ENCODE assay signal across 18 cellular contexts in genomic region chr4:168484626-168485025, GRCh38. TPM values are rescaled to one million over a fixed set of nuclear protein-coding genes. Genes with fewer than 3 reads are reported as not detected.
DNase-seq lines count a peak whose midpoint lies in the region; ATAC-seq, FAIRE-seq and TF ChIP-seq lines count a peak whose summit lies in the region.
"Had no signal": no experiment of that assay in that cellular context is flagged by ENCODE, and none has a peak within 500 bp of the region (broad histone marks: within the 10 kb centered on the region; RNA-seq: fewer than 3 reads in every experiment).

No MANE protein-coding gene starts in this region.

- POLR2A ChIA-PET in HCT116 (lab: Charles Lee) = no interaction called here

- peak overlapping the region; percentile 97; the same call in 1 of the 2 replicates for H3K27ac ChIP-seq in HCT116 (ENCODE audit: low read depth, low read length)
- no peak overlapping the region for H3K27ac ChIP-seq in keratinocyte (ENCODE audit: control insufficient read depth, insufficient read depth, low read length)
- H3K27ac ChIP-seq in transverse colon = no peak overlapping the region
- H3K27ac ChIP-seq: SJCRH30, WERI-Rb-1 had no signal

- H3K9ac ChIP-seq in HCT116 (ENCODE audit: low read length) (peak overlapping the region; percentile 44), keratinocyte (ENCODE audit: control insufficient read depth, extremely low read depth, insufficient read depth, low read length) (no peak overlapping the region)

- H2AFZ ChIP-seq in HCT116 (ENCODE audit: low read depth, low read length, poor library complexity, severe bottlenecking) (no peak overlapping the region), keratinocyte (ENCODE audit: control insufficient read depth, low read length) (no peak overlapping the region)

- H3K27me3 ChIP-seq in HCT116 (ENCODE audit: insufficient read depth, low read length) (no peaks in the 10 kb centered on the region), keratinocyte (ENCODE audit: control insufficient read depth, extremely low read depth, insufficient read depth, low read length) (no peaks in the 10 kb centered on the region), transverse colon (no peaks in the 10 kb centered on the region)
- H3K27me3 ChIP-seq: SJCRH30 had no signal

- FAIRE-seq in keratinocyte (lab: Jason Lieb, UNC) = peak; percentile 75
- no peak for FAIRE-seq in D721Med (lab: Jason Lieb, UNC)
- FAIRE-seq: endometrium, GM12878, GM19239 had no signal

- TF ChIP-seq POLR2A in HCT116 (IDR thresholded peaks at IDR 0.05; ENCODE audit: borderline replicate concordance, extremely low read depth, insufficient read depth, insufficient read length) (no peak), transverse colon (IDR thresholded peaks at IDR 0.05) (no peak)

- H3K79me2 ChIP-seq in HCT116 (ENCODE audit: insufficient read depth, low read length) (peaks cover 13% of the 10 kb centered on the region), keratinocyte (ENCODE audit: control insufficient read depth, insufficient read depth, low read length) (peaks cover 3% of the 10 kb centered on the region)

- CTCF ChIA-PET in HCT116 (lab: Charles Lee) = interaction anchor here (1.1 kb wide), 1 partner anchor 525 kb away, joined by 4 read pairs; the partner anchor contains the start of gene CBR4

- peaks cover 79 to 99% of the 10 kb centered on the region in 2 experiments for H3K4me1 ChIP-seq in HCT116 (ENCODE audit: control insufficient read depth in 1 of 2, insufficient read depth in 2 of 2, low read length in 2 of 2)
- H3K4me1 ChIP-seq in keratinocyte (ENCODE audit: control insufficient read depth, extremely low read depth, insufficient read depth, low read length) = peaks cover 50% of the 10 kb centered on the region
- peaks cover 0 to 10% (median 1%) of the 10 kb centered on the region in 4 donors for H3K4me1 ChIP-seq in transverse colon

- no peak for TF ChIP-seq EP300 in transverse colon (IDR thresholded peaks at IDR 0.05; ENCODE audit: low read depth)

- peak overlapping the region; percentile 38 for H3K4me2 ChIP-seq in HCT116 (ENCODE audit: low read length)
- no peak overlapping the region for H3K4me2 ChIP-seq in keratinocyte (ENCODE audit: control insufficient read depth, extremely low read depth, insufficient read depth, low read depth, low read length)

- TF ChIP-seq RAD21 in HCT116 (IDR thresholded peaks at IDR 0.05; ENCODE audit: low read depth) = no peak

- no peak for TF ChIP-seq CTCF in AG09319 (IDR thresholded peaks at IDR 0.05; ENCODE audit: low read depth, low read length)
- TF ChIP-seq CTCF in HCT116 (IDR thresholded peaks at IDR 0.05 in 2 of 3, conservative IDR thresholded peaks at IDR 0.05 in 1 of 3; ENCODE audit: borderline replicate concordance in 1 of 3, insufficient read depth in 1 of 3, low read depth in 2 of 3, low read length in 2 of 3) = no peak
- TF ChIP-seq CTCF in keratinocyte (optimal IDR thresholded peaks at IDR 0.05 in 1 of 3, IDR thresholded peaks at IDR 0.05 in 1 of 3, conservative IDR thresholded peaks at IDR 0.05 in 1 of 3; ENCODE audit: extremely low read depth in 1 of 3, insufficient read depth in 2 of 3, low read length in 3 of 3) = no peak
- TF ChIP-seq CTCF in D721Med (IDR thresholded peaks at IDR 0.05; ENCODE audit: insufficient read depth, missing control alignments) = no peak
- TF ChIP-seq CTCF in transverse colon (IDR thresholded peaks at IDR 0.05) = no peak

- in situ Hi-C loops in transverse colon (cut with MboI; ENCODE audit: low pct_ligation_motif_present in 1 of 4, low pct_unique_long_range_greater_than_20kb in 1 of 4, low sequenced_read_pairs in 3 of 4) = loop anchor here in 1 of 4 donors (25.0 kb wide), 1 partner anchor 172 kb away; the partner anchor contains the start of gene DDX60

- H4K20me1 ChIP-seq in HCT116 (ENCODE audit: insufficient read depth) (no peaks in the 10 kb centered on the region), keratinocyte (ENCODE audit: control insufficient read depth, extremely low read depth, insufficient read depth, low read length) (no peaks in the 10 kb centered on the region)

- no TSS peak for BruUV-seq in HCT116 (replicated peaks; lab: Mats Ljungman, UMichigan)

- no peaks in the 10 kb centered on the region for H3K9me2 ChIP-seq in HCT116 (ENCODE audit: insufficient read depth)

- H3K4me3 ChIP-seq in HCT116 (replicated peaks in 1 of 2; ENCODE audit: low read depth in 1 of 2, low read length in 2 of 2) = no peak overlapping the region
- no peak overlapping the region for H3K4me3 ChIP-seq in keratinocyte (ENCODE audit: control insufficient read depth in 2 of 3, extremely low read depth in 1 of 3, insufficient read depth in 2 of 3, low read depth in 1 of 3, low read length in 3 of 3)
- no peak overlapping the region for H3K4me3 ChIP-seq in transverse colon
- H3K4me3 ChIP-seq: GM12878, SJCRH30 had no signal

- RAD21 ChIA-PET in HCT116 (lab: Charles Lee; ENCODE audit: low non-redundant PET in 1 of 2, low total read pairs in 2 of 2, uncharacterized antibody in 2 of 2, unreplicated experiment in 2 of 2) = no interaction called here

- dilution Hi-C loops in keratinocyte (cut with MboI; ENCODE audit: extremely low pct_ligation_motif_present, low sequenced_read_pairs) = no loop called here

- H3K36me3 ChIP-seq in HCT116 (ENCODE audit: control insufficient read depth in 1 of 2, insufficient read depth in 2 of 2, low read length in 2 of 2) (0 out of 4 replicates have a peak, but pooled peaks cover 0 to 9% of the 10 kb centered on the region in 2 experiments), keratinocyte (ENCODE audit: control insufficient read depth in 2 of 2, extremely low read depth in 1 of 2, insufficient read depth in 2 of 2, low read length in 2 of 2) (no peaks in the 10 kb centered on the region), transverse colon (no peaks in the 10 kb centered on the region)
- H3K36me3 ChIP-seq: SJCRH30, WERI-Rb-1 had no signal

- no peak for ATAC-seq in HCT116
- ATAC-seq: GM12878; stimulated activated naive CD8-positive, alpha-beta T cell treated with anti-CD3 and anti-CD28 coated beads, Interleukin-15, amount 100 ng/mL, for 72 hours had no signal

- DNase-seq in AG09319 (ENCODE audit: extremely low read depth, low read depth) (peak; percentile 82), HCT116 (ENCODE audit: low read depth, low spot score) (no peak), astrocyte of the hippocampus (ENCODE audit: low read depth, low spot score) (peak; percentile 15), keratinocyte (ENCODE audit: low read depth, low spot score) (no peak), D721Med (ENCODE audit: insufficient read length, low spot score) (no peak), cerebellar cortex (ENCODE audit: low spot score) (no peak), transverse colon (no peak)
- DNase-seq in activated CD4-positive, alpha-beta T cell treated with anti-CD3 and anti-CD28 coated beads for 48 hours = no peak
- DNase-seq: amygdala; GOT3; NCI-H1694 treated with DMSO at 0.1 percent for 48 hours; NCI-H82; SJCRH30; stimulated activated naive CD8-positive, alpha-beta T cell treated with anti-CD3 and anti-CD28 coated beads, Interleukin-15, amount 100 ng/mL, for 72 hours; WERI-Rb-1 had no signal

- H3K9me3 ChIP-seq in HCT116 (ENCODE audit: control insufficient read depth in 1 of 2, insufficient read depth in 1 of 2, low read depth in 1 of 2, low read length in 2 of 2) (no peaks in the 10 kb centered on the region), keratinocyte (ENCODE audit: control insufficient read depth, low read depth, low read length) (no peaks in the 10 kb centered on the region), transverse colon (no peaks in the 10 kb centered on the region)
- H3K9me3 ChIP-seq: SJCRH30 had no signal

- no peaks in the 10 kb centered on the region for H3K9me1 ChIP-seq in keratinocyte (ENCODE audit: control insufficient read depth, extremely low read depth, insufficient read depth, low read length)

- intact Hi-C loops in HCT116 (cut with micrococcal nuclease) (loop anchor here (10.0 kb wide), 1 partner anchor 300 kb away; no protein-coding TSS in a partner anchor), transverse colon (cut with DNase I; ENCODE audit: low total_unique reads) (no loop called here)

TF ChIP-seq in HCT116, 20 proteins besides CTCF, POLR2A, EP300 and RAD21:
- TF ChIP-seq POLR2AphosphoS5 (IDR thresholded peaks at IDR 0.05; ENCODE audit: low read depth, low read length) = 0 out of 2 replicates have a peak, but pooled peaks have one; percentile 1
- TF ChIP-seq CEBPB (IDR thresholded peaks at IDR 0.05; ENCODE audit: low read depth) = no peak

RNA-seq across cellular contexts. Expression of gene DDX60L, which starts 4.3 kb away (rescaled TPM):
- total RNA-seq in HCT116 (2021; ENCODE audit: unreplicated experiment) (99.1 TPM), transverse colon (10 to 100 TPM in 3 of 4 donors, 1 to 10 TPM in 1; 8.4 to 65.8 (median 51.9) TPM)
- polyA plus RNA-seq in HCT116 (2012) = 29.2 and 35.4 TPM in 2 replicates
- polyA plus RNA-seq in keratinocyte = 20.9 to 33.6 TPM (median 23.2 TPM) in 3 replicates
- 3.1 TPM for polyA plus RNA-seq in keratinocyte (2011; ENCODE audit: low read depth)
- 7.2 and 18.2 TPM in 2 replicates for polyA plus RNA-seq in keratinocyte (2011; cell fraction: cytosol; rRNA removed)
- polyA plus RNA-seq in keratinocyte (2011; cell fraction: nucleus; rRNA removed) = 37.2 and 49.9 TPM in 2 replicates
- polyA plus RNA-seq in keratinocyte (2012; ENCODE audit: low replicate concordance) = 2.8 and 19.9 TPM in 2 replicates
- polyA minus RNA-seq in keratinocyte = 12.6 to 43.9 TPM (median 28.2 TPM) in 3 replicates
- polyA minus RNA-seq in keratinocyte (2011; cell fraction: cytosol; rRNA and poly(A)+ RNA removed) = 14.4 TPM
- polyA minus RNA-seq in keratinocyte (2011; cell fraction: nucleus; rRNA and poly(A)+ RNA removed) = 66.7 and 96.2 TPM in 2 replicates

RNA-seq across cellular contexts. Expression of gene PALLD, which starts 12.2 kb away (rescaled TPM):
- total RNA-seq in HCT116 (2021; ENCODE audit: unreplicated experiment) = 166 TPM
- 66.4 and 71.5 TPM in 2 replicates for polyA plus RNA-seq in HCT116 (2012)
- 83.5 to 152 TPM (median 136 TPM) in 3 replicates for polyA plus RNA-seq in keratinocyte
- 223 TPM for polyA plus RNA-seq in keratinocyte (2011; ENCODE audit: low read depth)
- 142 and 178 TPM in 2 replicates for polyA plus RNA-seq in keratinocyte (2011; cell fraction: cytosol; rRNA removed)
- 226 and 245 TPM in 2 replicates for polyA plus RNA-seq in keratinocyte (2011; cell fraction: nucleus; rRNA removed)
- 131 and 170 TPM in 2 replicates for polyA plus RNA-seq in keratinocyte (2012; ENCODE audit: low replicate concordance)
- polyA minus RNA-seq in keratinocyte = 116 to 231 TPM (median 181 TPM) in 3 replicates
- polyA minus RNA-seq in keratinocyte (2011; cell fraction: cytosol; rRNA and poly(A)+ RNA removed) = 139 TPM
- 133 and 295 TPM in 2 replicates for polyA minus RNA-seq in keratinocyte (2011; cell fraction: nucleus; rRNA and poly(A)+ RNA removed)
- total RNA-seq in transverse colon = 100 to 1,000 TPM; 230 to 309 (median 278) TPM

Comparison
In these comparisons a context has a peak if more than half of its experiments do, and no peak if none do; other contexts are left out.
1. DNase-seq: peak in AG09319 (single experiment) and astrocyte of the hippocampus (single experiment); none in HCT116 (single experiment), keratinocyte (single experiment), activated CD4-positive, alpha-beta T cell treated with anti-CD3 and anti-CD28 coated beads for 48 hours (single experiment), D721Med (single experiment), cerebellar cortex (single experiment) and transverse colon (single experiment).